ENCODE assay signal across 8 cellular contexts in the genomic region with DNA sequence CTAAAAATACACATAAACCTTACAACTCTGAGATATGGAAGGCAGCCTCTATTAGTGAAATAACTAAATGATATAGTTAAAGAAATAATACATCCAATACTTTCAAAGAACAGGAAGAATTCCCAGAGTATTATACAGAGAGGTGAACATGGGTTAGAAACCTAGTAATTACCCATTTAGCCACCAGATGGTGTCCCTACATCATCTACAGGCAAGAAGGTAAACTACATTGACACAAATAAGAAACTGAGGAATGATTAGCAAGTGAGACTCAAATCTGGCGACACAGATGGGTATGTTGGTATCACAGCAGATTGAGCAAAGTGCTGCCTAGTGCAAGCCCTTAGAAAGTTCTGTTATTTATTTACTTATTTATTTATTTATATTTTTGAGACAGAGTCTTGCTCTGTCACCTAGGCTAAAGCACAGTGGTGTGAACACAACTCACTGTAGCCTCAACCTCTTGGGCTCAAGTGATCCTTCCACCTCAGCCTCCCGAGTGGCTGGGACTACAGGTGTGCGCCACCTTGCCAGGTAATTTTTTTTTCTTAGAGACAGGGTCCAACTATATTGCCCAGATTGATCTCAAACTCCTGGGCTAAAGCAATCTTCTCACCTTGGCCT. TPM values are rescaled to one million over a fixed set of nuclear protein-coding genes. Genes with fewer than 3 reads are reported as not detected.
DNase-seq lines count a peak whose midpoint lies in the region; ATAC-seq, FAIRE-seq and TF ChIP-seq lines count a peak whose summit lies in the region.

No MANE protein-coding gene starts in this region.

- no peaks in the 10 kb centered on the region for H3K9me3 ChIP-seq in astrocyte (ENCODE audit: insufficient read depth, low read depth, low read length)

- no peaks in the 10 kb centered on the region for H3K79me2 ChIP-seq in astrocyte (ENCODE audit: insufficient read depth, low read length)

- no peaks in the 10 kb centered on the region for H3K4me1 Mint-ChIP-seq in Calu3 (ENCODE audit: low read depth, unreplicated experiment)
- H3K4me1 Mint-ChIP-seq in astrocyte (ENCODE audit: low read depth, unreplicated experiment) = no peaks in the 10 kb centered on the region
- no peaks in the 10 kb centered on the region for H3K4me1 Mint-ChIP-seq in activated CD4-positive, alpha-beta memory T cell treated with anti-CD3 and anti-CD28 coated beads for 36 hours (ENCODE audit: low read depth)

- POLR2A ChIA-PET in activated CD4-positive, alpha-beta memory T cell treated with anti-CD3 and anti-CD28 coated beads for 36 hours (lab: Charles Lee) = no interaction called here

- H2AFZ ChIP-seq in astrocyte (ENCODE audit: low read depth, low read length) = no peak overlapping the region

- H3K9me3 Mint-ChIP-seq in Calu3 (ENCODE audit: low read depth, unreplicated experiment) (no peaks in the 10 kb centered on the region), astrocyte (ENCODE audit: unreplicated experiment) (no peaks in the 10 kb centered on the region)
- no peaks in the 10 kb centered on the region for H3K9me3 Mint-ChIP-seq in activated CD4-positive, alpha-beta memory T cell treated with anti-CD3 and anti-CD28 coated beads for 36 hours

- intact Hi-C loops in Calu3 (cut with micrococcal nuclease; ENCODE audit: unreplicated experiment) = loop anchor here (2.0 to 5.0 kb wide), 2 partner anchors 84 to 330 kb away; no protein-coding TSS in a partner anchor
- intact Hi-C loops in activated CD4-positive, alpha-beta memory T cell treated with anti-CD3 and anti-CD28 coated beads for 36 hours (cut with micrococcal nuclease) = loop anchor here (1.0 to 2.0 kb wide), 2 partner anchors 192 to 330 kb away; no protein-coding TSS in a partner anchor

- H3K27ac ChIP-seq in astrocyte (ENCODE audit: low read depth, low read length) = no peak overlapping the region

- no peak overlapping the region for H3K4me2 ChIP-seq in astrocyte (ENCODE audit: low read length)

- peak; percentile 18 for DNase-seq in Calu3
- peak; percentile 15 for DNase-seq in HS-27A (ENCODE audit: low read depth)
- DNase-seq in astrocyte (ENCODE audit: low read depth) = peak; percentile 12
- DNase-seq in NCI-H2081 treated with DMSO at 0.1 percent for 48 hours (lab: John Stamatoyannopoulos, UW) = no peak
- no peak for DNase-seq in activated CD4-positive, alpha-beta memory T cell treated with anti-CD3 and anti-CD28 coated beads for 36 hours
- DNase-seq in GM19240 (ENCODE audit: insufficient read length, low spot score) = no peak

- H3K27ac Mint-ChIP-seq in Calu3 (ENCODE audit: unreplicated experiment) = no peak overlapping the region
- no peak overlapping the region for H3K27ac Mint-ChIP-seq in astrocyte (ENCODE audit: unreplicated experiment)
- no peak overlapping the region for H3K27ac Mint-ChIP-seq in activated CD4-positive, alpha-beta memory T cell treated with anti-CD3 and anti-CD28 coated beads for 36 hours

- no peaks in the 10 kb centered on the region for H3K4me1 ChIP-seq in astrocyte (ENCODE audit: insufficient read depth, low read length)

- no peak overlapping the region for H3K4me3 Mint-ChIP-seq in Calu3 (ENCODE audit: low read depth, unreplicated experiment)
- no peak overlapping the region for H3K4me3 Mint-ChIP-seq in astrocyte (ENCODE audit: unreplicated experiment)
- no peak overlapping the region for H3K4me3 Mint-ChIP-seq in activated CD4-positive, alpha-beta memory T cell treated with anti-CD3 and anti-CD28 coated beads for 36 hours

- H3K36me3 ChIP-seq in astrocyte (ENCODE audit: insufficient read depth, low read length) = peaks cover 28% of the 10 kb centered on the region

- FAIRE-seq in astrocyte (lab: Jason Lieb, UNC) (no peak), islet of Langerhans (lab: Jason Lieb, UNC) (peak; percentile 97)

- H3K36me3 Mint-ChIP-seq in Calu3 (ENCODE audit: insufficient read depth, unreplicated experiment) (peaks cover 37% of the 10 kb centered on the region), astrocyte (ENCODE audit: low read depth, unreplicated experiment) (peaks cover 12% of the 10 kb centered on the region)
- peaks cover 28% of the 10 kb centered on the region for H3K36me3 Mint-ChIP-seq in activated CD4-positive, alpha-beta memory T cell treated with anti-CD3 and anti-CD28 coated beads for 36 hours

- no peak overlapping the region for H3K9ac ChIP-seq in astrocyte (ENCODE audit: low read length)

- ATAC-seq in HG03159 (IDR thresholded peaks at IDR 0.05; ENCODE audit: unreplicated experiment) = no peak

- H4K20me1 ChIP-seq in astrocyte (ENCODE audit: insufficient read depth, low read length) = no peaks in the 10 kb centered on the region

- H3K4me3 ChIP-seq in astrocyte (ENCODE audit: insufficient read depth, low read depth, low read length) = no peak overlapping the region

- H3K27me3 ChIP-seq in astrocyte (ENCODE audit: insufficient read depth, low read length) = no peaks in the 10 kb centered on the region

- BruUV-seq in Calu3 (replicated peaks; lab: Mats Ljungman, UMichigan) = no TSS peak

- TF ChIP-seq CTCF in Calu3 (IDR thresholded peaks at IDR 0.05; ENCODE audit: unreplicated experiment) = peak; percentile 59
- peak; percentile 62 for TF ChIP-seq CTCF in astrocyte (IDR thresholded peaks at IDR 0.05; ENCODE audit: insufficient read depth, low read depth, low read length)

- CTCF ChIA-PET in Calu3 (lab: Charles Lee) = interaction anchor here (1.0 kb wide), 1 partner anchor 103 kb away, joined by 3 read pairs; no protein-coding TSS in a partner anchor
- CTCF ChIA-PET in activated CD4-positive, alpha-beta memory T cell treated with anti-CD3 and anti-CD28 coated beads for 36 hours (lab: Charles Lee) = interaction anchor here (0.7 to 1.4 kb wide), 5 partner anchors 8 to 193 kb away, joined by 3 to 6 read pairs (median 3); no protein-coding TSS in a partner anchor

- H3K27me3 Mint-ChIP-seq in Calu3 (ENCODE audit: unreplicated experiment) (no peaks in the 10 kb centered on the region), astrocyte (ENCODE audit: low read depth, unreplicated experiment) (no peaks in the 10 kb centered on the region)
- H3K27me3 Mint-ChIP-seq in activated CD4-positive, alpha-beta memory T cell treated with anti-CD3 and anti-CD28 coated beads for 36 hours = no peaks in the 10 kb centered on the region

RNA-seq across cellular contexts. Expression of gene NEK4, which starts 28.2 kb away (rescaled TPM):
- 31.9 and 33.8 TPM in 2 replicates for total RNA-seq in Calu3 (2022)
- 14.8 and 15.1 TPM in 2 replicates for total RNA-seq in astrocyte
- 10 to 100 TPM; 16.9 to 21.7 TPM for total RNA-seq in activated CD4-positive, alpha-beta memory T cell treated with anti-CD3 and anti-CD28 coated beads for 36 hours

RNA-seq across cellular contexts. Expression of gene ITIH1, which starts 34.9 kb away (rescaled TPM):
- 0.47 and 1.0 TPM in 2 replicates for total RNA-seq in Calu3 (2022)
- not detected in 2 replicates for total RNA-seq in astrocyte
- not detected for total RNA-seq in activated CD4-positive, alpha-beta memory T cell treated with anti-CD3 and anti-CD28 coated beads for 36 hours

RNA-seq across cellular contexts. Expression of gene SPCS1, which starts 36.6 kb away (rescaled TPM):
- total RNA-seq in Calu3 (2022) = 147 and 151 TPM in 2 replicates
- 110 and 119 TPM in 2 replicates for total RNA-seq in astrocyte
- 100 to 1,000 TPM; 132 TPM for total RNA-seq in activated CD4-positive, alpha-beta memory T cell treated with anti-CD3 and anti-CD28 coated beads for 36 hours

RNA-seq across cellular contexts. Expression of gene GLT8D1, which starts 36.9 kb away (rescaled TPM):
- total RNA-seq in Calu3 (2022) (36.2 and 40.3 TPM in 2 replicates), astrocyte (78.2 and 95.5 TPM in 2 replicates)
- 10 to 100 TPM; 34.1 to 36.9 TPM for total RNA-seq in activated CD4-positive, alpha-beta memory T cell treated with anti-CD3 and anti-CD28 coated beads for 36 hours

RNA-seq across cellular contexts. Expression of gene ITIH3, which starts 52.1 kb away (rescaled TPM):
- total RNA-seq in Calu3 (2022) (not detected in 2 replicates), astrocyte (0.16 and 0.36 TPM in 2 replicates)
- not detected for total RNA-seq in activated CD4-positive, alpha-beta memory T cell treated with anti-CD3 and anti-CD28 coated beads for 36 hours

Comparison
In these comparisons a context has a peak if more than half of its experiments do, and no peak if none do; other contexts are left out.
1. DNase-seq: peak in Calu3 (single experiment), HS-27A (single experiment) and astrocyte (single experiment); none in NCI-H2081 treated with DMSO at 0.1 percent for 48 hours (single experiment), activated CD4-positive, alpha-beta memory T cell treated with anti-CD3 and anti-CD28 coated beads for 36 hours (single experiment) and GM19240 (single experiment).